Comparison of ENCODE assay signal across 17 cellular contexts in the genomic region with DNA sequence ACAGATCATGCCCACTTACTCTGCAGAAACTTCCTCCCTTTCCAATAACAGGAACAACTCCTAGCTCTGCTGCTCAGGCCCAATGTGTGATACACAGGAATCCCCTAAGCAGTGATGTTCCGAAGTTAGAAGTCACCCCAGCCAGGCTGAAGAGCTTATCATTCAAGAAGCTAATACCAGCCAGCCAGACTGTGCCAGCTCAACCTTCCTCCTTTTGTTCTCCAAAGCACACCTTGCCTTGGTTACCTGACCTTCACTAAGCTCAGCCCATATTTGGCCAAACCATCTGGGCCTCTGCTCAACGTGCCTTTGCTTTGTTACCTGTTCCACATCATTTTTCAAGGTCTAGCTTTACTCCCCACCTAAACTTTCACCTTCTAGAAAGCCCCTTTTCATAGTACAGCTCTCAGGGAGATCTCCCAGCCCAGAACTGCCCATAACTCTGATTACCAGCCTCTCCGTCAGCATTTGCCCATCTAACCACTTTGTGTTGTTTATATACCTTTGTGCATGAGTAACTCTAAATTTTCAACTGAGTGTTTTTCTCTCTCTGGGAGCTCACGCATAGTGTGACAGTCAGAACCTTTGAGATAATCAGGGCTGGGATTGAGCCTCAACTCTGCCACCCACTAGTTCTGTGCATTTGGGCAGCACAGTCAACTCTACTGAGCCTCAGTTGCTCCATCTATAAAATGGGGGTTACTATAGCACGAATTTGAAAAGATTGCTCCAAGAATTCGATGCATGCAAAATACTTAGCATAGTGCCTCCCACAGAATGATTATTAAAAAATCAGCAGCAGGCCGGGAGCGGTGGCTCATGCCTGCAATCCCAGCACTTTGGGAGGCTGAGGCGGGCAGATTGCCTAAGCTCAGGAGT.
DNase-seq lines count a peak whose midpoint lies in the region; ATAC-seq and TF ChIP-seq lines count a peak whose summit lies in the region.
"Had no signal": no experiment of that assay in that cellular context is flagged by ENCODE, and none has a peak within 500 bp of the region (broad histone marks: within the 10 kb centered on the region; RNA-seq: fewer than 3 reads in every experiment).

No MANE protein-coding gene starts in this region.

- TF ChIP-seq CTCF in left ventricle myocardium inferior (IDR thresholded peaks at IDR 0.05; ENCODE audit: borderline replicate concordance): no peak

- H3K27me3 ChIP-seq in mesenchymal stem cell (ENCODE audit: control insufficient read depth in 1 of 2, insufficient read depth in 1 of 2, low read length in 2 of 2): no peaks in the 10 kb centered on the region
- H3K27me3 ChIP-seq in left ventricle myocardium inferior (ENCODE audit: low read depth): no peaks in the 10 kb centered on the region
- H3K27me3 ChIP-seq: foreskin keratinocyte had no signal

- H2AFZ ChIP-seq in mesenchymal stem cell (ENCODE audit: low read depth, low read length): no peak overlapping the region

- DNase-seq in H4 (ENCODE audit: low spot score): peak; percentile 27
- DNase-seq in mesenchymal stem cell: peak; percentile 50
- DNase-seq in left ventricle myocardium inferior: no peak
- no peak for DNase-seq in hepatic stellate cell (ENCODE audit: low spot score)
- DNase-seq in NCI-H2029 treated with DMSO at 0.1 percent for 48 hours (lab: John Stamatoyannopoulos, UW): no peak
- DNase-seq: amygdala; foreskin keratinocyte; left cardiac atrium; occipital lobe; stimulated activated CD4-positive, alpha-beta T cell treated with anti-CD3 and anti-CD28 coated beads, Interleukin-4, amount 100 ng/mL, for 4 hours; stimulated activated CD8-positive, alpha-beta memory T cell treated with anti-CD3 and anti-CD28 coated beads, Interleukin-4, amount 100 ng/mL, for 48 hours had no signal

- H2BK12ac ChIP-seq in mesenchymal stem cell (ENCODE audit: low read length in 2 of 2): peak overlapping the region; percentile 71 to 87

- H3K9me3 ChIP-seq in mesenchymal stem cell (ENCODE audit: control insufficient read depth, low read length): no peaks in the 10 kb centered on the region
- H3K9me3 ChIP-seq in left ventricle myocardium inferior (replicated peaks): no peaks in the 10 kb centered on the region

- no peak overlapping the region for H3K23ac ChIP-seq in mesenchymal stem cell (ENCODE audit: low read length in 2 of 2)

- intact Hi-C loops in left ventricle myocardium inferior (cut with micrococcal nuclease): no loop called here

- H3K27ac ChIP-seq in angular gyrus (ENCODE audit: low read depth, low read length): peak overlapping the region; percentile 82
- no peak overlapping the region for H3K27ac ChIP-seq in mesenchymal stem cell (ENCODE audit: low read length, poor library complexity, severe bottlenecking)
- peak overlapping the region; percentile 90 for H3K27ac ChIP-seq in temporal lobe (ENCODE audit: low read depth, low read length)
- H3K27ac ChIP-seq in left ventricle myocardium inferior (replicated peaks): no peak overlapping the region
- H3K27ac ChIP-seq: C4-2B had no signal

- peak overlapping the region; percentile 59 to 62 for H3K18ac ChIP-seq in mesenchymal stem cell (ENCODE audit: low read depth in 1 of 2, low read length in 2 of 2)

- H4K91ac ChIP-seq in mesenchymal stem cell (ENCODE audit: low read length): peak overlapping the region; percentile 70

- peak overlapping the region; percentile 66 for H2BK15ac ChIP-seq in mesenchymal stem cell (ENCODE audit: low read depth, poor library complexity, severe bottlenecking)

- peak overlapping the region; percentile 3 to 42 for H3K4ac ChIP-seq in mesenchymal stem cell (ENCODE audit: low read depth in 1 of 2, low read length in 2 of 2)

- no peak overlapping the region for H2AK5ac ChIP-seq in mesenchymal stem cell (ENCODE audit: low read length, severe bottlenecking)

- no peaks in the 10 kb centered on the region for H3K36me3 ChIP-seq in mesenchymal stem cell (ENCODE audit: control insufficient read depth in 1 of 2, insufficient read depth in 2 of 2, low read depth in 1 of 2, low read length in 2 of 2)
- no peaks in the 10 kb centered on the region for H3K36me3 ChIP-seq in left ventricle myocardium inferior

- no peak overlapping the region for H2BK5ac ChIP-seq in mesenchymal stem cell (ENCODE audit: low read depth, low read length, poor library complexity, severe bottlenecking)

- peak overlapping the region; percentile 57 for H4K8ac ChIP-seq in mesenchymal stem cell (ENCODE audit: low read length)

- H3K4me1 ChIP-seq in mesenchymal stem cell (ENCODE audit: control insufficient read depth, insufficient read depth, low read depth, low read length) (peaks cover 6% of the 10 kb centered on the region), left ventricle myocardium inferior (peaks cover 18% of the 10 kb centered on the region)

- WGBS in mesenchymal stem cell: 88% methylated on average over 8 of the region's 9 CpGs

- no peak for ATAC-seq in HG02571 (IDR thresholded peaks at IDR 0.05; ENCODE audit: unreplicated experiment)
- ATAC-seq: activated T-helper 17 cell treated with anti-CD3 and anti-CD28 coated beads, Interleukin-2, amount 50 U/mL, for 72 hours; Right ventricle myocardium inferior had no signal

- no peak overlapping the region for H3K4me2 ChIP-seq in mesenchymal stem cell (ENCODE audit: low read length, poor library complexity, severe bottlenecking)

- H3K4me3 ChIP-seq in mesenchymal stem cell (ENCODE audit: insufficient read depth in 1 of 2, low read depth in 1 of 2, low read length in 2 of 2) (no peak overlapping the region), left ventricle myocardium inferior (no peak overlapping the region)

- no peaks in the 10 kb centered on the region for H3K79me1 ChIP-seq in mesenchymal stem cell (replicated peaks; ENCODE audit: low read length, poor library complexity, severe bottlenecking)

- H3K9ac ChIP-seq in mesenchymal stem cell (ENCODE audit: low read length): no peak overlapping the region

- peak overlapping the region in 1 of 2 experiments; percentile 58 for H3K14ac ChIP-seq in mesenchymal stem cell (ENCODE audit: low read length in 2 of 2)

- H2BK120ac ChIP-seq in mesenchymal stem cell (ENCODE audit: low read depth, low read length): peak overlapping the region; percentile 85

Comparison
In these comparisons a context has a peak if more than half of its experiments do, and no peak if none do; other contexts are left out.
1. DNase-seq: peak in H4 (single experiment) and mesenchymal stem cell (single experiment); none in left ventricle myocardium inferior (single experiment), hepatic stellate cell (single experiment) and NCI-H2029 treated with DMSO at 0.1 percent for 48 hours (single experiment).
2. H3K27ac ChIP-seq: peak in angular gyrus (single experiment) and temporal lobe (single experiment); none in mesenchymal stem cell (single experiment) and left ventricle myocardium inferior (single experiment).